ENCODE assay signal across 1 cellular context in genomic region chr1:170695955-170696590, GRCh38.
TF ChIP-seq lines count a peak whose summit lies in the region.

No MANE protein-coding gene starts in this region.

TF ChIP-seq in IMR-90, 13 proteins besides CTCF, POLR2A, EP300 and RAD21:
- TF ChIP-seq RFX5 (IDR thresholded peaks at IDR 0.05; ENCODE audit: low read depth, low read length) (no peak), BHLHE40 (IDR thresholded peaks at IDR 0.05; ENCODE audit: low read depth, low read length) (no peak), CHD1 (IDR thresholded peaks at IDR 0.05; ENCODE audit: low read depth, low read length) (no peak), SMC3 (IDR thresholded peaks at IDR 0.05; ENCODE audit: low read depth, low read length) (no peak), CEBPB (IDR thresholded peaks at IDR 0.05; ENCODE audit: low read depth, low read length) (no peak), FOS (IDR thresholded peaks at IDR 0.05; ENCODE audit: low read depth, low read length) (no peak), RCOR1 (IDR thresholded peaks at IDR 0.05; ENCODE audit: insufficient replicate concordance, low read length) (no peak), MXI1 (IDR thresholded peaks at IDR 0.05; ENCODE audit: borderline replicate concordance, low read depth, low read length) (no peak), NFE2L2 (IDR thresholded peaks at IDR 0.05; ENCODE audit: low read depth, low read length) (no peak), MAZ (IDR thresholded peaks at IDR 0.05; ENCODE audit: borderline replicate concordance, low read depth, low read length) (no peak)
- TF ChIP-seq, protein P1, sequence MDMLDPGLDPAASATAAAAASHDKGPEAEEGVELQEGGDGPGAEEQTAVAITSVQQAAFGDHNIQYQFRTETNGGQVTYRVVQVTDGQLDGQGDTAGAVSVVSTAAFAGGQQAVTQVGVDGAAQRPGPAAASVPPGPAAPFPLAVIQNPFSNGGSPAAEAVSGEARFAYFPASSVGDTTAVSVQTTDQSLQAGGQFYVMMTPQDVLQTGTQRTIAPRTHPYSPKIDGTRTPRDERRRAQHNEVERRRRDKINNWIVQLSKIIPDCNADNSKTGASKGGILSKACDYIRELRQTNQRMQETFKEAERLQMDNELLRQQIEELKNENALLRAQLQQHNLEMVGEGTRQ (IDR thresholded peaks at IDR 0.05; ENCODE audit: low read depth, low read length) = no peak
- TF ChIP-seq, protein P2, sequence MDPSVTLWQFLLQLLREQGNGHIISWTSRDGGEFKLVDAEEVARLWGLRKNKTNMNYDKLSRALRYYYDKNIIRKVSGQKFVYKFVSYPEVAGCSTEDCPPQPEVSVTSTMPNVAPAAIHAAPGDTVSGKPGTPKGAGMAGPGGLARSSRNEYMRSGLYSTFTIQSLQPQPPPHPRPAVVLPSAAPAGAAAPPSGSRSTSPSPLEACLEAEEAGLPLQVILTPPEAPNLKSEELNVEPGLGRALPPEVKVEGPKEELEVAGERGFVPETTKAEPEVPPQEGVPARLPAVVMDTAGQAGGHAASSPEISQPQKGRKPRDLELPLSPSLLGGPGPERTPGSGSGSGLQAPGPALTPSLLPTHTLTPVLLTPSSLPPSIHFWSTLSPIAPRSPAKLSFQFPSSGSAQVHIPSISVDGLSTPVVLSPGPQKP (IDR thresholded peaks at IDR 0.05; ENCODE audit: borderline replicate concordance, low read depth, low read length) = no peak
